Comparison of ENCODE assay signal across 11 cellular contexts in the genomic region with DNA sequence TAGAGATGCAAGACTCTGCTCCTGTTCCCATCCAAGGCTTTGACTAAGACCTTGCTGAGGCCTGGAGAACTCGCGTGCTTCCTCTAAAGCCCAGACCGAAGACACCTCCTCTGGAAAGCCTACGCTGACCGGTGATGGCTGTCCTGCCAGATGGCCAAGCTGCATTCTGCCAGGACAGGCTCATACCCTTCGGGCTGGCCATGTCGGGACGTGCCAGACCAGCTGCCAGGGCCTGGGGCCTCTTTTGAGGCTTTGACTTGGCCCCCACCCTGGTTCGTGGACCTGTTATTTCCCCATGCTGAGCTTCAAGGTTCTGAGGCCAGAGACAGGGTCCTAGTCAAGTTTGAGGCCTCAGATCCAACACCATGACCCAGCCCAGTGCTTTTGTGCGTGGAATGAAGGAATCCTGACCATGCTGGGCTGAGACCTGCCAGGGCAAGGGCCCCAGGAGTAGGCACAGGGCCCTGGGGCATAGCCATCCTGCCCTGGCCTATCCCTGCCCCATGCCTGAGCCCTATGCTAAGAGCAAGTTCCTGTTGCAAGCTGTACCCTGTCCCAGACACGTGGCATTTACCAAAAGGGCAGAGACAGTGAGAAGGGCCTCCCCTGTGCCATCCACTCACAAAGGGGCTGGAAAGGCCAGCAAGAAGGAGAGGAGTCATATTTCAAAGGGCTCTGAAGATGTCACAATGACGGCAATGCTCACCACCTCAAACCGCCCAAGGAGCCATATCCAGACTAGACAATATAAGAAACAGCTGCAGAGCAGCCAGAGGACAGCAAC. TPM values are rescaled to one million over a fixed set of nuclear protein-coding genes. Genes with fewer than 3 reads are reported as not detected.
DNase-seq lines count a peak whose midpoint lies in the region; ATAC-seq and TF ChIP-seq lines count a peak whose summit lies in the region.
"Had no signal": no experiment of that assay in that cellular context is flagged by ENCODE, and none has a peak within 500 bp of the region (broad histone marks: within the 10 kb centered on the region; RNA-seq: fewer than 3 reads in every experiment).

No MANE protein-coding gene starts in this region.

- H3K36me3 Mint-ChIP-seq in effector memory CD8-positive, alpha-beta T cell (ENCODE audit: insufficient read depth): no peaks in the 10 kb centered on the region
- H3K36me3 Mint-ChIP-seq in CD4-positive, alpha-beta T cell (ENCODE audit: low read depth): no peaks in the 10 kb centered on the region

- ATAC-seq in left cardiac atrium (peak; percentile 46 to 65), HG03139 (IDR thresholded peaks at IDR 0.05; ENCODE audit: unreplicated experiment) (no peak)
- no peak for ATAC-seq in effector memory CD8-positive, alpha-beta T cell (replicated peaks)
- ATAC-seq in CD4-positive, alpha-beta T cell (ENCODE audit: poor library complexity): no peak
- ATAC-seq: upper lobe of right lung had no signal

- H3K27me3 ChIP-seq in H7 (ENCODE audit: control insufficient read depth, insufficient read depth, low read length) (no peaks in the 10 kb centered on the region), adrenal gland (no peaks in the 10 kb centered on the region)
- no peaks in the 10 kb centered on the region for H3K27me3 ChIP-seq in CD4-positive, alpha-beta T cell (ENCODE audit: control insufficient read depth, insufficient read depth, low read length)
- H3K27me3 ChIP-seq: upper lobe of right lung had no signal

- TF ChIP-seq POLR2A in adrenal gland (IDR thresholded peaks at IDR 0.05): peak in 1 of 2 donors; percentile 7

- POLR2A ChIA-PET in CD4-positive, alpha-beta T cell (lab: Charles Lee): interaction anchor here (0.6 kb wide), 1 partner anchor 14 kb away, joined by 4 read pairs; no protein-coding TSS in a partner anchor

- peaks cover 9 to 13% of the 10 kb centered on the region in 2 donors for H3K4me1 ChIP-seq in adrenal gland (replicated peaks in 1 of 2)
- H3K4me1 ChIP-seq: upper lobe of right lung had no signal

- no peaks in the 10 kb centered on the region for H3K36me3 ChIP-seq in H7 (replicated peaks; ENCODE audit: control insufficient read depth, insufficient read depth, low read length)
- H3K36me3 ChIP-seq in adrenal gland (replicated peaks in 1 of 2): no peaks in the 10 kb centered on the region
- H3K36me3 ChIP-seq: upper lobe of right lung had no signal

- CTCF ChIA-PET in CD4-positive, alpha-beta T cell (lab: Charles Lee): interaction anchor here (0.9 kb wide), 1 partner anchor 10 kb away, joined by 3 read pairs; no protein-coding TSS in a partner anchor

- H3K27ac ChIP-seq in 22Rv1 (peak overlapping the region; percentile 63), adrenal gland (peak overlapping the region in 2 of 5 donors; percentile 37 to 56)
- no peak overlapping the region for H3K27ac ChIP-seq in CD4-positive, alpha-beta T cell (ENCODE audit: low read depth, low read length)
- H3K27ac ChIP-seq: upper lobe of right lung had no signal

- peaks cover 0 to 1% of the 10 kb centered on the region in 2 donors for H3K27me3 Mint-ChIP-seq in effector memory CD8-positive, alpha-beta T cell
- H3K27me3 Mint-ChIP-seq in CD4-positive, alpha-beta T cell: no peaks in the 10 kb centered on the region

- no peak overlapping the region for H3K27ac Mint-ChIP-seq in effector memory CD8-positive, alpha-beta T cell
- H3K27ac Mint-ChIP-seq in CD4-positive, alpha-beta T cell: no peak overlapping the region

- no peaks in the 10 kb centered on the region for H3K9me3 ChIP-seq in adrenal gland (replicated peaks in 1 of 3)
- no peaks in the 10 kb centered on the region for H3K9me3 ChIP-seq in CD4-positive, alpha-beta T cell (ENCODE audit: control insufficient read depth, low read length)
- H3K9me3 ChIP-seq: upper lobe of right lung had no signal

- 81 to 86% (median 84%) methylated on average over 6 to 13 of the region's 13 CpGs for WGBS in adrenal gland, 4 donors

- H3K4me3 ChIP-seq in H7 (ENCODE audit: insufficient read depth, low read depth, low read length): no peak overlapping the region
- H3K4me3 ChIP-seq in adrenal gland: no peak overlapping the region
- H3K4me3 ChIP-seq: upper lobe of right lung had no signal

- H3K4me1 Mint-ChIP-seq in effector memory CD8-positive, alpha-beta T cell (ENCODE audit: low read depth in 2 of 2): no peaks in the 10 kb centered on the region
- no peaks in the 10 kb centered on the region for H3K4me1 Mint-ChIP-seq in CD4-positive, alpha-beta T cell (ENCODE audit: low read depth)

- no peak overlapping the region for H3K4me3 Mint-ChIP-seq in effector memory CD8-positive, alpha-beta T cell
- H3K4me3 Mint-ChIP-seq in CD4-positive, alpha-beta T cell: no peak overlapping the region

- TF ChIP-seq CTCF in 22Rv1 (IDR thresholded peaks at IDR 0.05) (no peak), adrenal gland (IDR thresholded peaks at IDR 0.05) (no peak)
- no peak for TF ChIP-seq CTCF in CD4-positive, alpha-beta T cell (IDR thresholded peaks at IDR 0.05)

- intact Hi-C loops in adrenal gland (cut with DNase I) (loop anchor here in 1 of 2 donors (10.0 kb wide), 1 partner anchor 360 kb away; no protein-coding TSS in a partner anchor), left cardiac atrium (cut with DNase I) (loop anchor here in 1 of 2 donors (5.0 kb wide), 1 partner anchor 477 kb away; no protein-coding TSS in a partner anchor)
- intact Hi-C loops in CD4-positive, alpha-beta T cell (cut with DNase I, micrococcal nuclease): no loop called here

- H3K9me3 Mint-ChIP-seq in effector memory CD8-positive, alpha-beta T cell: no peaks in the 10 kb centered on the region
- no peaks in the 10 kb centered on the region for H3K9me3 Mint-ChIP-seq in CD4-positive, alpha-beta T cell

- DNase-seq in H7: peak; percentile 64
- DNase-seq in adrenal gland: peak in 4 of 7 donors; percentile 59 to 72 (median 66)
- DNase-seq in left cardiac atrium: peak; percentile 55
- no peak for DNase-seq in effector memory CD8-positive, alpha-beta T cell
- no peak for DNase-seq in CD4-positive, alpha-beta T cell
- DNase-seq in SIG-M5 treated with dmso at 0.1 percent for 504 hours (lab: John Stamatoyannopoulos, UW; ENCODE audit: unreplicated experiment): no peak
- DNase-seq: amniotic stem cell, NCI-H2029 treated with DMSO at 0.1 percent for 48 hours, upper lobe of right lung had no signal

RNA-seq across cellular contexts. Expression of gene MRPL14, which starts 42.8 kb away (rescaled TPM):
- total RNA-seq in H7 (2014; rRNA removed; shearing (Covaris generic)): 91.0 and 92.0 TPM in 2 replicates
- total RNA-seq in adrenal gland (10 to 100 TPM; 29.0 to 58.3 (median 45.5) TPM), left cardiac atrium (10 to 100 TPM; 32.4 to 41.2 TPM)
- polyA plus RNA-seq in adrenal gland: 10 to 100 TPM; 22.0 to 77.0 (median 64.4) TPM
- total RNA-seq in CD4-positive, alpha-beta T cell: 10 to 100 TPM; 10.4 to 11.5 TPM

RNA-seq across cellular contexts. Expression of gene TMEM63B, which starts 42.9 kb away (rescaled TPM):
- 24.9 and 36.2 TPM in 2 replicates for total RNA-seq in H7 (2014; rRNA removed; shearing (Covaris generic))
- total RNA-seq in adrenal gland: 10 to 100 TPM; 28.1 to 51.7 (median 37.8) TPM
- polyA plus RNA-seq in adrenal gland: 10 to 100 TPM; 18.1 to 49.8 (median 33.2) TPM
- 10 to 100 TPM; 40.4 to 48.1 TPM for total RNA-seq in left cardiac atrium
- total RNA-seq in CD4-positive, alpha-beta T cell: 10 to 100 TPM; 11.4 to 12.8 TPM

Comparison
In these comparisons a context has a peak if more than half of its experiments do, and no peak if none do; other contexts are left out.
1. DNase-seq: peak in H7 (single experiment), adrenal gland (4 of 7) and left cardiac atrium (single experiment); none in effector memory CD8-positive, alpha-beta T cell (0 of 3), CD4-positive, alpha-beta T cell (0 of 10) and SIG-M5 treated with dmso at 0.1 percent for 504 hours (single experiment).
2. ATAC-seq: peak in left cardiac atrium (2 of 2); none in HG03139 (single experiment), effector memory CD8-positive, alpha-beta T cell (single experiment) and CD4-positive, alpha-beta T cell (single experiment).